Comparison of ENCODE assay signal across 1 cellular context in the genomic region with DNA sequence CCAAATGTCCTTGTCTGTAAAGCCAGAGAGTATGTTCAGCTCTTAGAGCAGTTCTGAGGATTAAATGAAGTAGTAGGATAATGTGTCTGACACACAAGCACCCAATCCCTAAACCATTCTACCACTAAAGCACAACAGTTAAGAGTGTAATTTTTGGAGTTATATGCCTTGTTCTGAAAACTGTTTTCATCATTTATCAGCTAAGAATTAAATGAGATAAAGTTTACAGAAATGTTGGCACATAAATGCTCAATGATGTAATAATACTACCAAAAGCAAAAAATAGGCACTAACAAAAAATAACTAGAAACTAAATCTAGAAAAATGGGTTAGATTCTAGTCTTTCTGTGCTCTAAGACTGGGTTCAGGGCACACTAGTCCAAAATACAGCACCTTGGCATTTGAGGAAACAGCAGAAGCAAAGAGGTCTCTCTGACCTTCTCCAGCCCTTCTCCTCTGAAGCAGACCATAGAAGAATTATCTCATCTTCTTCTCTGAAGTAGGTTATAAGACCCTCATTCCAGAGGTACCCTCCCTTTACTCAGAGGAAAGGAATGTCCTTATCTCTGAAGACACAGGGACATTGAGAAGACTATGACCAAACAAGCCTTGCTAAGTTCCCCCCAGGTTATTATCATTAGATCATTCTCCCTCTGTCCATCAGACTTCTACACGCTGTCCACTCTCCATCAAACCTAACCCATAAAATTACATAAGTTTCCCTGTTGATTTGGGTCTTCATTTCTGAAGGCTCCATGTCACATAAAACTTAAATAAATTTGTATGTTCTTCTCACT.
TF ChIP-seq lines count a peak whose summit lies in the region.

No MANE protein-coding gene starts in this region.

TF ChIP-seq in GM12891, 5 proteins besides CTCF, POLR2A, EP300 and RAD21:
- TF ChIP-seq POLR2AphosphoS5 (IDR thresholded peaks at IDR 0.05; ENCODE audit: low read depth, low read length) (no peak), PAX5 (IDR thresholded peaks at IDR 0.05; ENCODE audit: insufficient read depth, low read length, severe bottlenecking) (no peak), TAF1 (IDR thresholded peaks at IDR 0.05; ENCODE audit: low read depth, low read length) (no peak), POU2F2 (IDR thresholded peaks at IDR 0.05; ENCODE audit: low read depth, low read length) (no peak), SPI1 (IDR thresholded peaks at IDR 0.05; ENCODE audit: low read depth, low read length) (no peak)
